Comparison of ENCODE assay signal across 17 cellular contexts in genomic region chr5:164148292-164148691, GRCh38.
A peak's percentile ranks its signal among the peaks of the same experiment; 100 is the strongest.
DNase-seq lines count a peak whose midpoint lies in the region; ATAC-seq, FAIRE-seq and TF ChIP-seq lines count a peak whose summit lies in the region.
"Had no signal": no experiment of that assay in that cellular context is flagged by ENCODE, and none has a peak within 500 bp of the region (broad histone marks: within the 10 kb centered on the region; RNA-seq: fewer than 3 reads in every experiment).

No MANE protein-coding gene starts in this region.

- H3K4me3 ChIP-seq in HUES48 (ENCODE audit: low read depth, low read length), result peak overlapping the region; percentile 41; the same call in 1 of the 2 replicates
- H3K4me3 ChIP-seq: A549, GM12878 had no signal

- H3K27me3 Mint-ChIP-seq in activated T-cell treated with anti-CD3 and anti-CD28 coated beads, Interleukin-2, amount 50 U/mL, for 24 hours, result no peaks in the 10 kb centered on the region
- H3K27me3 Mint-ChIP-seq: CD4-positive, alpha-beta memory T cell had no signal

- no peaks in the 10 kb centered on the region for H3K27me3 ChIP-seq in HUES48 (ENCODE audit: control insufficient read depth, insufficient read depth, low read length)
- H3K27me3 ChIP-seq: BE2C had no signal

- peaks cover 11% of the 10 kb centered on the region for H3K9me3 Mint-ChIP-seq in activated T-cell treated with anti-CD3 and anti-CD28 coated beads, Interleukin-2, amount 50 U/mL, for 24 hours

- H3K36me3 Mint-ChIP-seq in activated T-cell treated with anti-CD3 and anti-CD28 coated beads, Interleukin-2, amount 50 U/mL, for 24 hours (ENCODE audit: low read depth), result no peaks in the 10 kb centered on the region
- H3K36me3 Mint-ChIP-seq: CD4-positive, alpha-beta memory T cell had no signal

- H3K27ac ChIP-seq in HUES48 (ENCODE audit: low read depth, low read length), result peak overlapping the region; percentile 32
- H3K27ac ChIP-seq: A549, C4-2B had no signal

- H3K9me3 ChIP-seq in HUES48 (ENCODE audit: control insufficient read depth, insufficient read depth, low read length), result no peaks in the 10 kb centered on the region
- H3K9me3 ChIP-seq: A549, BE2C had no signal

- peak overlapping the region; percentile 34; the same call in 1 of the 2 replicates for H3K9ac ChIP-seq in HUES48 (ENCODE audit: low read depth, low read length)

- no peak for ATAC-seq in GM21526 (IDR thresholded peaks at IDR 0.05; ENCODE audit: low FRiP score, unreplicated experiment)
- ATAC-seq in SK-N-SH treated with all-trans-retinoic acid at 6 μM for 48 hours, result no peak
- ATAC-seq: A549, GM12878, HCT116 had no signal

- no peaks in the 10 kb centered on the region for H3K4me1 Mint-ChIP-seq in activated T-cell treated with anti-CD3 and anti-CD28 coated beads, Interleukin-2, amount 50 U/mL, for 24 hours (ENCODE audit: low read depth)
- H3K4me1 Mint-ChIP-seq: CD4-positive, alpha-beta memory T cell had no signal

- DNase-seq in iPS DF 19.7 (ENCODE audit: low read depth, low spot score) (peak; percentile 28), iPS-NIHi11 (ENCODE audit: low spot score) (peak; percentile 14), frontal cortex (ENCODE audit: low spot score in 2 of 2) (no peak)
- DNase-seq in activated T-cell treated with anti-CD3 and anti-CD28 coated beads, Interleukin-2, amount 50 U/mL, for 24 hours, result no peak
- DNase-seq: BE2C; CD4-positive, alpha-beta memory T cell; DMS79; GOT3 had no signal

- peaks cover 43% of the 10 kb centered on the region for H3K4me1 ChIP-seq in HUES48 (ENCODE audit: control insufficient read depth, insufficient read depth, low read length)
- H3K4me1 ChIP-seq: A549, BE2C had no signal

- no peak overlapping the region for H3K4me3 Mint-ChIP-seq in activated T-cell treated with anti-CD3 and anti-CD28 coated beads, Interleukin-2, amount 50 U/mL, for 24 hours
- H3K4me3 Mint-ChIP-seq: CD4-positive, alpha-beta memory T cell had no signal

- no peak overlapping the region for H3K27ac Mint-ChIP-seq in activated T-cell treated with anti-CD3 and anti-CD28 coated beads, Interleukin-2, amount 50 U/mL, for 24 hours
- H3K27ac Mint-ChIP-seq: CD4-positive, alpha-beta memory T cell had no signal

- no peaks in the 10 kb centered on the region for H3K36me3 ChIP-seq in HUES48 (ENCODE audit: control insufficient read depth, insufficient read depth, low read length)
- H3K36me3 ChIP-seq: BE2C had no signal

- no peak for FAIRE-seq in frontal cortex (lab: Jason Lieb, UNC)
- FAIRE-seq: A549, GM12878, GM18507, HTR-8/SVneo had no signal

TF ChIP-seq in SK-N-SH treated with all-trans-retinoic acid at 6 μM for 48 hours, 23 proteins besides CTCF, POLR2A, EP300 and RAD21:
- TF ChIP-seq TOX (CRISPR knock-in tag; IDR thresholded peaks at IDR 0.05; ENCODE audit: borderline replicate concordance) (no peak), CREB5 (CRISPR knock-in tag; IDR thresholded peaks at IDR 0.05; ENCODE audit: low read depth) (no peak), TCF4 (CRISPR knock-in tag; IDR thresholded peaks at IDR 0.05; ENCODE audit: borderline replicate concordance) (no peak), ESRRG (CRISPR knock-in tag; IDR thresholded peaks at IDR 0.05) (no peak), TSHZ2 (CRISPR knock-in tag; IDR thresholded peaks at IDR 0.05) (no peak), RARB (CRISPR knock-in tag; IDR thresholded peaks at IDR 0.05) (no peak), PPARA (CRISPR knock-in tag; IDR thresholded peaks at IDR 0.05; ENCODE audit: borderline replicate concordance) (no peak), ZC3H10 (CRISPR knock-in tag; IDR thresholded peaks at IDR 0.05) (no peak)

Comparison
In these comparisons a context has a peak if more than half of its experiments do, and no peak if none do; other contexts are left out.
1. DNase-seq: peak in iPS DF 19.7 (single experiment) and iPS-NIHi11 (single experiment); none in activated T-cell treated with anti-CD3 and anti-CD28 coated beads, Interleukin-2, amount 50 U/mL, for 24 hours (single experiment) and frontal cortex (0 of 2).